In the genomic region with DNA sequence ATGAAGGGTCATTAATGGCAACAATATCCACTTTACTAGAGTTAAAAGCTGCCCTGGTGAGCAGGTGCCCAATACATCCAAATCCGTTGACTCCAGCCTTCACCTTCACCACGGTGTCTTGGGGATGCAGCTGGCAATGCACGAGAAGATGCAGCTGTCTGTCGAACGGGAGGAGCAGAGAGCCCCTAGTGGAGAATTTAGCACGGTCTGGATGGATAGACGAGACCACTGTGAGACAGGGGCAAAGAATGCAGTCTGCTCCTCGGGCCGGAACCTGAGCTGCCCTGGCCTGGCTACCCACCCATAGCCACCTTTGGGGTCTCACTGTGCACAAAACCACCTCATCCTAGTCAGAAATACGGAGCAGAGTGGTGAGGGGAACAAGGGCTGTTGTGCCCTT, we compare ENCODE assay signal across 1 cellular context.
TF ChIP-seq lines count a peak whose summit lies in the region.

No MANE protein-coding gene starts in this region.

TF ChIP-seq in K562, 482 proteins besides CTCF, POLR2A, EP300 and RAD21:
- TF ChIP-seq, protein P1, sequence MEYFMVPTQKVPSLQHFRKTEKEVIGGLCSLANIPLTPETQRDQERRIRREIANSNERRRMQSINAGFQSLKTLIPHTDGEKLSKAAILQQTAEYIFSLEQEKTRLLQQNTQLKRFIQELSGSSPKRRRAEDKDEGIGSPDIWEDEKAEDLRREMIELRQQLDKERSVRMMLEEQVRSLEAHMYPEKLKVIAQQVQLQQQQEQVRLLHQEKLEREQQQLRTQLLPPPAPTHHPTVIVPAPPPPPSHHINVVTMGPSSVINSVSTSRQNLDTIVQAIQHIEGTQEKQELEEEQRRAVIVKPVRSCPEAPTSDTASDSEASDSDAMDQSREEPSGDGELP (CRISPR knock-in tag; IDR thresholded peaks at IDR 0.05; ENCODE audit: borderline replicate concordance), result 0 out of 2 replicates have a peak, but pooled peaks have one; percentile 15
- TF ChIP-seq, protein P2, sequence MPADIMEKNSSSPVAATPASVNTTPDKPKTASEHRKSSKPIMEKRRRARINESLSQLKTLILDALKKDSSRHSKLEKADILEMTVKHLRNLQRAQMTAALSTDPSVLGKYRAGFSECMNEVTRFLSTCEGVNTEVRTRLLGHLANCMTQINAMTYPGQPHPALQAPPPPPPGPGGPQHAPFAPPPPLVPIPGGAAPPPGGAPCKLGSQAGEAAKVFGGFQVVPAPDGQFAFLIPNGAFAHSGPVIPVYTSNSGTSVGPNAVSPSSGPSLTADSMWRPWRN (IDR thresholded peaks at IDR 0.05; ENCODE audit: low read depth), result no peak
- TF ChIP-seq SMC3 (conservative IDR thresholded peaks at IDR 0.05; ENCODE audit: insufficient read depth, low read depth, low read length), result 0 out of 2 replicates have a peak, but pooled peaks have one; percentile 5
- TF ChIP-seq PRDM10 (IDR thresholded peaks at IDR 0.05; ENCODE audit: partially characterized antibody), result peak; percentile 8
